Comparison of ENCODE assay signal across 22 cellular contexts in the genomic region with DNA sequence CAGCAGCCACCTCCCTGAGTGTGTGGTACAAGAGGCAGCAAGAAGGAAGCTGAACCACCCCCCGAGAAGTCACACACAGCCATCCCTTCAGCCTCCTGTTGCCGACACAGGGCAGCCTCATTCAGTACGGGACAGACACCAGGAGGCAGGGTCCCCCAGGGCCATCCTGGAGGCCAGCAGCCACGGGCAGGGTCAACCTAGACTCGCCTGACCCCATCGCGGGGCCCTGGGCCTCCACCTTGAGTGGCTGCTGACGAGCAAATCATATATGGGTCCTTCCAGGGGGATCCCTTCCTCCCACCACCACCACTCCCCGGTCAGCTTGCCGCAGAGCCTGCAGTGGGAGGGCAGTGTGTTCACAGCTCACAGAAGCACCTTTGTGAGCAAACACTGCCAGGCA. TPM values are rescaled to one million over a fixed set of nuclear protein-coding genes. Genes with fewer than 3 reads are reported as not detected.
DNase-seq lines count a peak whose midpoint lies in the region; ATAC-seq, FAIRE-seq and TF ChIP-seq lines count a peak whose summit lies in the region.
"Had no signal": no experiment of that assay in that cellular context is flagged by ENCODE, and none has a peak within 500 bp of the region (broad histone marks: within the 10 kb centered on the region; RNA-seq: fewer than 3 reads in every experiment).

No MANE protein-coding gene starts in this region.

- H3K27me3 ChIP-seq in HepG2 (ENCODE audit: control insufficient read depth in 1 of 2, insufficient read depth in 2 of 2, low read length in 2 of 2) (peaks cover 18 to 60% of the 10 kb centered on the region in 2 experiments), right lobe of liver (no peaks in the 10 kb centered on the region), spleen (replicated peaks in 1 of 7) (peaks cover 0 to 53% (median 0%) of the 10 kb centered on the region in 7 donors), mammary epithelial cell (ENCODE audit: insufficient read depth, low read length) (peaks cover 6% of the 10 kb centered on the region)

- peaks cover 5% of the 10 kb centered on the region for H3K27me3 Mint-ChIP-seq in activated CD4-positive, alpha-beta T cell treated with anti-CD3 and anti-CD28 coated beads, Interleukin-2, amount 10 ng/mL, durations not matched to agents 7 days and 5 days

- POLR2A ChIA-PET in activated CD4-positive, alpha-beta T cell treated with anti-CD3 and anti-CD28 coated beads, Interleukin-2, amount 10 ng/mL, durations not matched to agents 7 days and 5 days (lab: Charles Lee): no interaction called here
- POLR2A ChIA-PET in HepG2 (lab: Yijun Ruan, JAX): no interaction called here

- FAIRE-seq in HepG2 (lab: Jason Lieb, UNC): no peak
- FAIRE-seq: A549, GM12892, GM18507, HTR-8/SVneo had no signal

- H3K36me3 Mint-ChIP-seq in activated CD4-positive, alpha-beta T cell treated with anti-CD3 and anti-CD28 coated beads, Interleukin-2, amount 10 ng/mL, durations not matched to agents 7 days and 5 days (ENCODE audit: low read depth): no peaks in the 10 kb centered on the region
- H3K36me3 Mint-ChIP-seq: CD4-positive, alpha-beta memory T cell had no signal

- H3K79me2 ChIP-seq in HepG2 (ENCODE audit: insufficient read depth, low read length) (no peaks in the 10 kb centered on the region), mammary epithelial cell (ENCODE audit: insufficient read depth, low read length) (no peaks in the 10 kb centered on the region)

- no peaks in the 10 kb centered on the region for H3K9me3 Mint-ChIP-seq in activated CD4-positive, alpha-beta T cell treated with anti-CD3 and anti-CD28 coated beads, Interleukin-2, amount 10 ng/mL, durations not matched to agents 7 days and 5 days

- H3K4me1 Mint-ChIP-seq in activated CD4-positive, alpha-beta T cell treated with anti-CD3 and anti-CD28 coated beads, Interleukin-2, amount 10 ng/mL, durations not matched to agents 7 days and 5 days: peaks cover 4% of the 10 kb centered on the region

- TF ChIP-seq CTCF in HepG2 (CRISPR knock-in tag; IDR thresholded peaks at IDR 0.05) (no peak), right lobe of liver (IDR thresholded peaks at IDR 0.05) (no peak), spleen (IDR thresholded peaks at IDR 0.05 in 8 of 11, conservative IDR thresholded peaks at IDR 0.05 in 3 of 11) (no peak), mammary epithelial cell (conservative IDR thresholded peaks at IDR 0.05 in 1 of 2, IDR thresholded peaks at IDR 0.05 in 1 of 2; ENCODE audit: extremely low read depth in 1 of 2, insufficient read depth in 1 of 2, low read depth in 1 of 2, low read length in 2 of 2) (no peak)

- no TSS peak for BruUV-seq in HepG2 (replicated peaks; lab: Mats Ljungman, UMichigan)
- no TSS peak for BruUV-seq in mammary epithelial cell (replicated peaks; lab: Mats Ljungman, UMichigan)

- no peak overlapping the region for H3K9ac ChIP-seq in HepG2 (ENCODE audit: insufficient read depth, low read depth, low read length)
- no peak overlapping the region for H3K9ac ChIP-seq in mammary epithelial cell (ENCODE audit: insufficient read depth, low read length)

- no peak for TF ChIP-seq RAD21 in HepG2 (CRISPR knock-in tag; IDR thresholded peaks at IDR 0.05)

- no peaks in the 10 kb centered on the region for H4K20me1 ChIP-seq in HepG2 (ENCODE audit: insufficient read depth, low read length)
- no peaks in the 10 kb centered on the region for H4K20me1 ChIP-seq in mammary epithelial cell (ENCODE audit: insufficient read depth, low read length)

- WGBS in HepG2 (ENCODE audit: low lambda C conversion rate): 8% methylated on average over 2 of the region's 10 CpGs
- WGBS in right lobe of liver (ENCODE audit: insufficient coverage, low coverage, low lambda C conversion rate, missing lambda C conversion rate): 40% methylated on average over 2 of the region's 10 CpGs
- 83 to 96% (median 88%) methylated on average over 5 to 10 of the region's 10 CpGs for WGBS in spleen, 5 donors
- 56% methylated on average over 6 of the region's 10 CpGs for WGBS in mammary epithelial cell (ENCODE audit: low coverage, missing lambda C conversion rate)

- H3K27ac Mint-ChIP-seq in activated CD4-positive, alpha-beta T cell treated with anti-CD3 and anti-CD28 coated beads, Interleukin-2, amount 10 ng/mL, durations not matched to agents 7 days and 5 days: peak overlapping the region; percentile 14
- H3K27ac Mint-ChIP-seq: CD4-positive, alpha-beta memory T cell; GM23338; HFFc6 had no signal

- no peaks in the 10 kb centered on the region for H3K9me3 ChIP-seq in HepG2 (ENCODE audit: low read length)
- no peaks in the 10 kb centered on the region for H3K9me3 ChIP-seq in right lobe of liver
- no peaks in the 10 kb centered on the region for H3K9me3 ChIP-seq in spleen
- no peaks in the 10 kb centered on the region for H3K9me3 ChIP-seq in mammary epithelial cell (replicated peaks; ENCODE audit: insufficient read depth, low read length)
- H3K9me3 ChIP-seq: A549 had no signal

- H3K27ac ChIP-seq in HepG2 (ENCODE audit: extremely low read length, insufficient read depth, low read length) (no peak overlapping the region), right lobe of liver (no peak overlapping the region), spleen (no peak overlapping the region), mammary epithelial cell (ENCODE audit: insufficient read depth, low read depth, low read length) (no peak overlapping the region)
- H3K27ac ChIP-seq: 22Rv1, A549, C4-2B had no signal

- intact Hi-C loops in HepG2 (cut with micrococcal nuclease; ENCODE audit: unreplicated experiment): no loop called here
- intact Hi-C loops in right lobe of liver (cut with DNase I): no loop called here
- intact Hi-C loops in spleen (cut with DNase I; ENCODE audit: low total_unique reads): no loop called here
- intact Hi-C loops in mammary epithelial cell (cut with micrococcal nuclease): no loop called here

- ATAC-seq in HepG2 (peak; percentile 38), right lobe of liver (no peak)
- ATAC-seq: A549, GM23338, HCT116 had no signal

- CTCF ChIA-PET in activated CD4-positive, alpha-beta T cell treated with anti-CD3 and anti-CD28 coated beads, Interleukin-2, amount 10 ng/mL, durations not matched to agents 7 days and 5 days (lab: Charles Lee): interaction anchor here (1.2 kb wide), 1 partner anchor 8 kb away, joined by 3 read pairs; no protein-coding TSS in a partner anchor
- CTCF ChIA-PET in HepG2 (lab: Yijun Ruan, JAX; ENCODE audit: low intra/inter-chr PET ratio, low total read pairs) (no interaction called here), mammary epithelial cell (lab: Charles Lee; ENCODE audit: low non-redundant PET) (no interaction called here)

- TF ChIP-seq POLR2A in HepG2 (IDR thresholded peaks at IDR 0.05; ENCODE audit: insufficient read depth in 1 of 2, low read depth in 2 of 2, low read length in 2 of 2) (no peak), right lobe of liver (IDR thresholded peaks at IDR 0.05) (no peak), spleen (IDR thresholded peaks at IDR 0.05) (no peak)

- dilution Hi-C loops in mammary epithelial cell (cut with HindIII; ENCODE audit: low sequenced_read_pairs): no loop called here

- DNase-seq in activated CD4-positive, alpha-beta T cell treated with anti-CD3 and anti-CD28 coated beads, Interleukin-2, amount 10 ng/mL, durations not matched to agents 7 days and 5 days: no peak
- DNase-seq in activated CD4-positive, alpha-beta T cell treated with anti-CD3 and anti-CD28 coated beads, Interleukin-2, amount 50 U/mL, for 1 hour: no peak
- DNase-seq in HepG2 (ENCODE audit: low spot score) (no peak), right lobe of liver (no peak), spleen (peak; percentile 66), NCI-H748 (lab: John Stamatoyannopoulos, UW; ENCODE audit: unreplicated experiment) (no peak), mammary epithelial cell (no peak)
- DNase-seq: AML-193; CD4-positive, alpha-beta memory T cell; DMS153; DMS79; GDM1; H7; HFFc6 had no signal

- in situ Hi-C loops in HepG2 (cut with HindIII; ENCODE audit: extremely low pct_ligation_motif_present, low pct_unique_long_range_greater_than_20kb): no loop called here
- in situ Hi-C loops in mammary epithelial cell (cut with MboI; ENCODE audit: low sequenced_read_pairs in 2 of 2): no loop called here

- H3K4me3 ChIP-seq in HepG2 (replicated peaks in 1 of 3; ENCODE audit: insufficient read depth in 1 of 3, low read depth in 2 of 3, low read length in 3 of 3): no peak overlapping the region; a peak in 1 of 6 replicates
- H3K4me3 ChIP-seq in right lobe of liver: no peak overlapping the region
- H3K4me3 ChIP-seq in spleen: no peak overlapping the region
- no peak overlapping the region for H3K4me3 ChIP-seq in mammary epithelial cell (replicated peaks in 1 of 3; ENCODE audit: insufficient read depth in 1 of 3, low read depth in 2 of 3, low read length in 3 of 3)
- H3K4me3 ChIP-seq: A549, GM23338 had no signal

- H3K4me1 ChIP-seq in HepG2 (ENCODE audit: insufficient read depth, low read length) (peaks cover 55% of the 10 kb centered on the region), right lobe of liver (no peaks in the 10 kb centered on the region), spleen (peaks cover 2 to 37% (median 11%) of the 10 kb centered on the region in 6 donors), mammary epithelial cell (ENCODE audit: insufficient read depth, low read length) (no peaks in the 10 kb centered on the region)
- H3K4me1 ChIP-seq: A549 had no signal

- H2AFZ ChIP-seq in HepG2 (ENCODE audit: low read length) (no peak overlapping the region), mammary epithelial cell (ENCODE audit: low read depth, low read length) (no peak overlapping the region)
- H2AFZ ChIP-seq: GM23338 had no signal

- H3K36me3 ChIP-seq in HepG2 (replicated peaks in 1 of 2; ENCODE audit: control insufficient read depth in 1 of 2, insufficient read depth in 2 of 2, low read length in 2 of 2) (no peaks in the 10 kb centered on the region), right lobe of liver (no peaks in the 10 kb centered on the region), spleen (no peaks in the 10 kb centered on the region), mammary epithelial cell (ENCODE audit: insufficient read depth, low read length) (no peaks in the 10 kb centered on the region)

- TF ChIP-seq EP300 in HepG2 (IDR thresholded peaks at IDR 0.05; ENCODE audit: low read depth in 2 of 2, low read length in 2 of 2) (no peak), HepG2 (CRISPR knock-in tag; IDR thresholded peaks at IDR 0.05; ENCODE audit: borderline replicate concordance) (no peak)

- H3K4me2 ChIP-seq in HepG2 (ENCODE audit: low read depth, low read length) (peak overlapping the region; percentile 22; the same call in 1 of the 2 replicates), mammary epithelial cell (ENCODE audit: insufficient read depth, low read depth, low read length) (no peak overlapping the region)
- H3K4me2 ChIP-seq: A549, GM23338 had no signal

- H3K4me3 Mint-ChIP-seq in activated CD4-positive, alpha-beta T cell treated with anti-CD3 and anti-CD28 coated beads, Interleukin-2, amount 10 ng/mL, durations not matched to agents 7 days and 5 days: no peak overlapping the region
- H3K4me3 Mint-ChIP-seq: CD4-positive, alpha-beta memory T cell; GM23338; HFFc6 had no signal

RNA-seq across cellular contexts. Expression of a gene that starts 5.7 kb away (rescaled TPM):
- 10 to 100 TPM; 57.3 to 62.0 TPM for total RNA-seq in activated CD4-positive, alpha-beta T cell treated with anti-CD3 and anti-CD28 coated beads, Interleukin-2, amount 10 ng/mL, durations not matched to agents 7 days and 5 days
- total RNA-seq in HepG2 (2016; rRNA removed; fragmentation: Illumina TruSeq; extraction: Trizol) (23.5 and 30.6 TPM in 2 replicates), right lobe of liver (10 to 100 TPM; 20.2 to 33.6 (median 29.4) TPM), spleen (10 to 100 TPM; 39.9 to 68.1 (median 50.0) TPM), mammary epithelial cell (10 to 100 TPM; 18.0 to 31.8 TPM)
- total RNA-seq in HepG2 (2016; cell fraction: cytosol; rRNA removed; fragmentation: Illumina TruSeq; extraction: Trizol; ENCODE audit: low read depth): 13.8 and 14.5 TPM in 2 replicates
- 22.1 and 29.1 TPM in 2 replicates for total RNA-seq in HepG2 (2016; cell fraction: insoluble cytoplasmic fraction; rRNA removed; fragmentation: Illumina TruSeq; extraction: Trizol)
- 23.0 and 24.3 TPM in 2 replicates for total RNA-seq in HepG2 (2016; cell fraction: membrane; rRNA removed; fragmentation: Illumina TruSeq; extraction: Trizol)
- total RNA-seq in HepG2 (2016; cell fraction: nucleus; rRNA removed; fragmentation: Illumina TruSeq; extraction: Trizol): 19.3 and 21.6 TPM in 2 replicates
- polyA plus RNA-seq in HepG2 (2011; rRNA removed) (14.9 and 16.5 TPM in 2 replicates), spleen (10 to 100 TPM; 35.4 to 50.2 (median 45.9) TPM), mammary epithelial cell (13.3 TPM)
- 11.3 and 15.5 TPM in 2 replicates for polyA plus RNA-seq in HepG2 (2011; cell fraction: cytosol; rRNA removed)
- 31.3 and 34.0 TPM in 2 replicates for polyA plus RNA-seq in HepG2 (2011; cell fraction: nucleus; rRNA removed)
- polyA plus RNA-seq in HepG2 (2012): 16.6 and 17.2 TPM in 2 replicates
- 6.9 and 9.7 TPM in 2 replicates for polyA plus RNA-seq in HepG2 (2016; cell fraction: cytosol; fragmentation: Illumina TruSeq; extraction: Trizol; ENCODE audit: low read depth)
- 21.8 and 22.0 TPM in 2 replicates for polyA plus RNA-seq in HepG2 (2016; cell fraction: insoluble cytoplasmic fraction; fragmentation: Illumina TruSeq; extraction: Trizol; ENCODE audit: low read depth)
- polyA plus RNA-seq in HepG2 (2016; cell fraction: membrane; fragmentation: Illumina TruSeq; extraction: Trizol; ENCODE audit: low read depth): 11.2 and 13.0 TPM in 2 replicates
- polyA plus RNA-seq in HepG2 (2016; cell fraction: nucleus; fragmentation: Illumina TruSeq; extraction: Trizol; ENCODE audit: insufficient read depth, low read depth): 37.2 and 38.9 TPM in 2 replicates
- polyA minus RNA-seq in HepG2 (2011; rRNA and poly(A)+ RNA removed; ENCODE audit: low replicate concordance): 46.7 and 47.0 TPM in 2 replicates
- polyA minus RNA-seq in HepG2 (2011; cell fraction: cytosol; rRNA and poly(A)+ RNA removed): 22.4 and 32.0 TPM in 2 replicates
- polyA minus RNA-seq in HepG2 (2011; cell fraction: nucleus; rRNA and poly(A)+ RNA removed): 35.9 and 36.8 TPM in 2 replicates
- polyA minus RNA-seq in mammary epithelial cell: 22.6 TPM
